Comparison of ENCODE assay signal across 30 cellular contexts in the genomic region with DNA sequence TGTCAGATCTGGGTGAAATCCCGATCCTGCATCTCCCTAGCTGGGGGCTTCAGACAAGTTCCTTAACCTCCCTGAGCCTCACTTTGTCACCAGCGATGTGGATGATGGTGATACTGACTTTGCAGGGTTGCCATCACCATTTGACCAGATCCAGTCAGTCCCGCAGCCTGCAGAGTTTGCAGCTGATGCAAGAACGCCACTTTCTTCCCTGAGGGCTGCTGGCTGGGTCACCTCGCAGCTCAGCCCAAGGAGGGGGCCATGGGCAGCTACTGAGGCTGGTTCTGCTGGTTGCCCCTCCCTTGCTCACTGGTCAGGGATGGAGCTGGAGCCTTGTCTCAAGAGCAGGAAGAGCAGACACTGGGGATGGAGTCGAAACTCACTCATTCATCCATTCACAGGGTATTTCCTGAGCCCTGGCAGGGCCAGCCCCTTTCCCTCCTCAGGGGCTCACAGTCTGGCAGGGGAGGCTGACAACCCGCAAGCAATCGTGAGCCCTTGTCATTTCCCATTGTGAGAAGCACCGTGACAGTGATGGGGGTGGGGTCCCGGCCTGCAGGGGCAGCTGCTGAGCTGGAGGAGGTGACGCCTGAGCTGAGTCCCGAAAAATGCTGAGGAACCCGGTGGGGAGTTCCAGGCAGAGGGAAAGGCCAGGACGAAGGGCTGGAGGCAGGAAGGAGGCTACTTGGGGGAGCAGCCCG.
"Had no signal": no experiment of that assay in that cellular context is flagged by ENCODE, and none has a peak within 500 bp of the region (broad histone marks: within the 10 kb centered on the region; RNA-seq: fewer than 3 reads in every experiment).

No MANE protein-coding gene starts in this region.

- H3K27ac Mint-ChIP-seq: activated CD4-positive, alpha-beta T cell treated with anti-CD3 and anti-CD28 coated beads, Interleukin-2, amount 10 ng/mL, durations not matched to agents 24 days and 14 days; activated CD8-positive, alpha-beta memory T cell treated with anti-CD3 and anti-CD28 coated beads, Interleukin-2, amount 10 ng/mL, durations not matched to agents 7 days and 5 days; activated CD8-positive, alpha-beta T cell treated with anti-CD3 and anti-CD28 coated beads for 36 hours; activated naive CD4-positive, alpha-beta T cell treated with anti-CD3 and anti-CD28 coated beads, Interleukin-2, amount 50 U/mL, for 24 hours; immature natural killer cell; natural killer cell; stimulated activated effector memory CD8-positive, alpha-beta T cell treated with anti-CD3 and anti-CD28 coated beads, Interleukin-12 subunit alpha, Interleukin-12 subunit beta, amount 100 ng/mL, for 72 hours; stimulated activated naive CD8-positive, alpha-beta T cell treated with anti-CD3 and anti-CD28 coated beads, Interleukin-15, amount 100 ng/mL, for 72 hours had no signal

- H3K36me3 Mint-ChIP-seq: activated CD8-positive, alpha-beta memory T cell treated with anti-CD3 and anti-CD28 coated beads, Interleukin-2, amount 10 ng/mL, durations not matched to agents 7 days and 5 days; activated naive CD4-positive, alpha-beta T cell treated with anti-CD3 and anti-CD28 coated beads, Interleukin-2, amount 50 U/mL, for 24 hours; natural killer cell; stimulated activated effector memory CD8-positive, alpha-beta T cell treated with anti-CD3 and anti-CD28 coated beads, Interleukin-12 subunit alpha, Interleukin-12 subunit beta, amount 100 ng/mL, for 72 hours had no signal

- H3K36me3 ChIP-seq: cardiac muscle cell, heart right ventricle, left ventricle myocardium inferior, neutrophil, ovary, prostate gland, tibial artery had no signal

- H3K9me3 ChIP-seq: body of pancreas, neutrophil, ovary, prostate gland had no signal

- H3K4me1 ChIP-seq: body of pancreas, prostate gland had no signal

- H3K9me3 Mint-ChIP-seq: activated CD4-positive, alpha-beta T cell treated with anti-CD3 and anti-CD28 coated beads, Interleukin-2, amount 10 ng/mL, durations not matched to agents 24 days and 14 days; activated CD8-positive, alpha-beta T cell treated with anti-CD3 and anti-CD28 coated beads for 36 hours; activated naive CD4-positive, alpha-beta T cell treated with anti-CD3 and anti-CD28 coated beads, Interleukin-2, amount 50 U/mL, for 24 hours; immature natural killer cell; natural killer cell; stimulated activated effector memory CD8-positive, alpha-beta T cell treated with anti-CD3 and anti-CD28 coated beads, Interleukin-12 subunit alpha, Interleukin-12 subunit beta, amount 100 ng/mL, for 72 hours had no signal

- ATAC-seq: activated CD4-positive, CD25-positive, alpha-beta regulatory T cell treated with anti-CD3 and anti-CD28 coated beads, Interleukin-2, amount 50 U/mL, for 24 hours; activated CD8-positive, alpha-beta memory T cell treated with anti-CD3 and anti-CD28 coated beads, Interleukin-2, amount 10 ng/mL, durations not matched to agents 7 days and 5 days; activated CD8-positive, alpha-beta T cell treated with anti-CD3 and anti-CD28 coated beads for 36 hours; body of pancreas; heart right ventricle; natural killer cell; right cardiac atrium; stimulated activated effector memory CD8-positive, alpha-beta T cell treated with anti-CD3 and anti-CD28 coated beads, Interleukin-12 subunit alpha, Interleukin-12 subunit beta, amount 100 ng/mL, for 72 hours; stimulated activated naive CD8-positive, alpha-beta T cell treated with anti-CD3 and anti-CD28 coated beads, Interleukin-15, amount 100 ng/mL, for 72 hours had no signal

- H3K27me3 ChIP-seq: body of pancreas, cardiac muscle cell, heart right ventricle, neutrophil, ovary, tibial artery had no signal

- DNase-seq: activated CD4-positive, alpha-beta T cell treated with anti-CD3 and anti-CD28 coated beads, Interleukin-2, amount 10 ng/mL, durations not matched to agents 24 days and 14 days; activated CD8-positive, alpha-beta memory T cell treated with anti-CD3 and anti-CD28 coated beads, Interleukin-2, amount 10 ng/mL, durations not matched to agents 7 days and 5 days; activated CD8-positive, alpha-beta T cell treated with anti-CD3 and anti-CD28 coated beads for 36 hours; activated gamma-delta T cell treated with Interleukin-2 at 50 U/mL for 16 hours; activated T-cell treated with anti-CD3 and anti-CD28 coated beads for 4 hours; anterior cingulate cortex; body of pancreas; cortex of kidney; effector CD4-positive, alpha-beta T cell; erythroblast; foreskin fibroblast; heart right ventricle; immature natural killer cell; kidney glomerular epithelial cell; left ventricle myocardium inferior; mammary epithelial cell; midbrain; natural killer cell; ovary; right cardiac atrium; stimulated activated CD4-positive, alpha-beta T cell treated with anti-CD3 and anti-CD28 coated beads, Interleukin-1b, Interleukin-23, amount 100 ng/mL, for 48 hours; stimulated activated naive CD8-positive, alpha-beta T cell treated with anti-CD3 and anti-CD28 coated beads, Interleukin-15, amount 100 ng/mL, for 72 hours; tibial artery had no signal

- H3K4me1 Mint-ChIP-seq: activated CD4-positive, alpha-beta T cell treated with anti-CD3 and anti-CD28 coated beads, Interleukin-2, amount 10 ng/mL, durations not matched to agents 24 days and 14 days; activated CD8-positive, alpha-beta memory T cell treated with anti-CD3 and anti-CD28 coated beads, Interleukin-2, amount 10 ng/mL, durations not matched to agents 7 days and 5 days; activated naive CD4-positive, alpha-beta T cell treated with anti-CD3 and anti-CD28 coated beads, Interleukin-2, amount 50 U/mL, for 24 hours; stimulated activated effector memory CD8-positive, alpha-beta T cell treated with anti-CD3 and anti-CD28 coated beads, Interleukin-12 subunit alpha, Interleukin-12 subunit beta, amount 100 ng/mL, for 72 hours; stimulated activated naive CD8-positive, alpha-beta T cell treated with anti-CD3 and anti-CD28 coated beads, Interleukin-15, amount 100 ng/mL, for 72 hours had no signal

- H3K27me3 Mint-ChIP-seq: activated CD4-positive, alpha-beta T cell treated with anti-CD3 and anti-CD28 coated beads, Interleukin-2, amount 10 ng/mL, durations not matched to agents 24 days and 14 days; activated CD8-positive, alpha-beta memory T cell treated with anti-CD3 and anti-CD28 coated beads, Interleukin-2, amount 10 ng/mL, durations not matched to agents 7 days and 5 days; activated CD8-positive, alpha-beta T cell treated with anti-CD3 and anti-CD28 coated beads for 36 hours; activated naive CD4-positive, alpha-beta T cell treated with anti-CD3 and anti-CD28 coated beads, Interleukin-2, amount 50 U/mL, for 24 hours; stimulated activated naive CD8-positive, alpha-beta T cell treated with anti-CD3 and anti-CD28 coated beads, Interleukin-15, amount 100 ng/mL, for 72 hours had no signal

- H3K4me3 ChIP-seq: body of pancreas, cardiac muscle cell, heart right ventricle, left ventricle myocardium inferior, ovary, prostate gland, skin epidermis, tibial artery had no signal

- H3K27ac ChIP-seq: body of pancreas, cardiac muscle cell, heart right ventricle, left ventricle myocardium inferior, neutrophil, ovary, prostate gland, skin epidermis, tibial artery had no signal

- H3K4me3 Mint-ChIP-seq: activated CD4-positive, alpha-beta T cell treated with anti-CD3 and anti-CD28 coated beads, Interleukin-2, amount 10 ng/mL, durations not matched to agents 24 days and 14 days; activated CD8-positive, alpha-beta memory T cell treated with anti-CD3 and anti-CD28 coated beads, Interleukin-2, amount 10 ng/mL, durations not matched to agents 7 days and 5 days; activated CD8-positive, alpha-beta T cell treated with anti-CD3 and anti-CD28 coated beads for 36 hours; activated naive CD4-positive, alpha-beta T cell treated with anti-CD3 and anti-CD28 coated beads, Interleukin-2, amount 50 U/mL, for 24 hours; immature natural killer cell; natural killer cell; stimulated activated effector memory CD8-positive, alpha-beta T cell treated with anti-CD3 and anti-CD28 coated beads, Interleukin-12 subunit alpha, Interleukin-12 subunit beta, amount 100 ng/mL, for 72 hours; stimulated activated naive CD8-positive, alpha-beta T cell treated with anti-CD3 and anti-CD28 coated beads, Interleukin-15, amount 100 ng/mL, for 72 hours had no signal
